ENCODE assay signal across 8 cellular contexts in the genomic region with DNA sequence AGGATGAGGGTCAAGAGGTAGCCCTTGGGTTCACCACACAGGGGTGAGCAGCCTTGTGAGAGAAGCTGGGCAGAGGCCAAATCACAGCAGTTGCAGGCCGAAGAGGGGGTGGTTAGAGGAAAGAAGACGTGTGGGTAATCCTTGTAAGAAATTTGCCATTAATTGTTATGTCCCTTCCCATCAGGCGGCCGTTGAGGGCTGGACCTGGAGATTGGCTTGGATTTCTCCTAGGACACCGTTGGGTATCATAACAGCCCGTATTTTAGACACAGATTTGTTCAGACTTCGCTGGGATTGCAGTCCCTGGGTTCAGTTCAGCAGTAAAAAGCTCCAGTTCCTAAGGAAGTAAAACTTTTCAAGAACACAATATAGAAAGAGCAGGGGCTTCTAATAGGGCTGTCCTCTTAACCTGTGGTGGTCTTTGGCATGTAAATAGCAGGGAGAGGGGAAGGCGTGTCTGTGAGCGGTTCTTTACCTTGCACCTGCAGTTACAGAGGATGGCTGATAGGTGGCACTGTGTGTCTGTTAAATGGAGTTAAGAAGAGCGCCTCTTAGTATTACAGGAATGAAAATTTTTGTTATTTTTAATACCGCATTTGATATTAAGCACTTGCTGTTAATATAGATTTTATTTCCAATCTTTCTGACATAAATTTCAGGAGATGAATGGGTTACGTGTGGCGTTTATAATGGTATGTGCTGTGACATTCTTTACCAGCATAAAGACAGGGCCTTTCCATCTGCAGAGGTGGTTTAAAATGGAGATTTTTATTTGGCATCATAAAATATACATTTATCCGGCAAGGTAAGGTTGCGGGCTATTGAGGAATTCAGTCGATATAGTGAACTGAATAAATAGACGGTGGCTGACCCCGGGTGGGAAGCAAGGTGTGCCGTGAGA.
DNase-seq lines count a peak whose midpoint lies in the region; ATAC-seq, FAIRE-seq and TF ChIP-seq lines count a peak whose summit lies in the region.
"Not testable (repeated sequence)": the region's sequence is repeated elsewhere in the genome, so short reads cannot be mapped to it uniquely, and the experiment has no call there.

No MANE protein-coding gene starts in this region.

- not testable (repeated sequence) for H4K20me1 ChIP-seq in DOHH2 (ENCODE audit: control insufficient read depth, insufficient read depth, low read depth, low read length); GM23338 (replicated peaks; ENCODE audit: insufficient read depth); Karpas-422 (ENCODE audit: insufficient read depth, low read depth, low read length); astrocyte (ENCODE audit: insufficient read depth, low read length)

- POLR2A ChIA-PET in naive thymus-derived CD4-positive, alpha-beta T cell (lab: Charles Lee): not testable (repeated sequence)

- not testable (repeated sequence) for H3K9ac ChIP-seq in Karpas-422 (ENCODE audit: low read length); astrocyte (ENCODE audit: low read length)

- not testable (repeated sequence) for H2AFZ ChIP-seq in GM23338; Karpas-422 (ENCODE audit: low read length); astrocyte (ENCODE audit: low read depth, low read length)

- DNase-seq in GM23338 (ENCODE audit: low spot score): peak; percentile 51
- DNase-seq in Karpas-422: peak; percentile 60
- DNase-seq in OCI-M1 (lab: John Stamatoyannopoulos, UW): peak; percentile 0
- not testable (repeated sequence) for DNase-seq in astrocyte (ENCODE audit: low read depth); transverse colon
- DNase-seq in naive thymus-derived CD4-positive, alpha-beta T cell: peak in 5 of 9 donors; percentile 6 to 29 (median 17)

- H3K4me1 Mint-ChIP-seq in GM23338: peaks cover 17% of the 10 kb centered on the region; the same call in 2 of the 3 replicates
- H3K4me1 Mint-ChIP-seq in astrocyte (ENCODE audit: low read depth, unreplicated experiment); naive thymus-derived CD4-positive, alpha-beta T cell: not testable (repeated sequence)

- TF ChIP-seq POLR2A in gastroesophageal sphincter (IDR thresholded peaks at IDR 0.05); transverse colon (IDR thresholded peaks at IDR 0.05): not testable (repeated sequence)

- not testable (repeated sequence) for H3K4me3 Mint-ChIP-seq in GM23338; astrocyte (ENCODE audit: unreplicated experiment); naive thymus-derived CD4-positive, alpha-beta T cell

- not testable (repeated sequence) for TF ChIP-seq EP300 in gastroesophageal sphincter (IDR thresholded peaks at IDR 0.05); transverse colon (IDR thresholded peaks at IDR 0.05; ENCODE audit: low read depth)

- not testable (repeated sequence) for H3K27ac Mint-ChIP-seq in GM23338; astrocyte (ENCODE audit: unreplicated experiment); naive thymus-derived CD4-positive, alpha-beta T cell

- intact Hi-C loops in naive thymus-derived CD4-positive, alpha-beta T cell (cut with micrococcal nuclease); transverse colon (cut with DNase I; ENCODE audit: low total_unique reads): not testable (repeated sequence)

- not testable (repeated sequence) for FAIRE-seq in astrocyte (lab: Jason Lieb, UNC)

- ATAC-seq in GM23338: peak; percentile 86
- ATAC-seq in gastroesophageal sphincter: not testable (repeated sequence)
- ATAC-seq in naive thymus-derived CD4-positive, alpha-beta T cell: peak; percentile 72

- in situ Hi-C loops in transverse colon (cut with MboI; ENCODE audit: low pct_ligation_motif_present in 1 of 4, low pct_unique_long_range_greater_than_20kb in 1 of 4, low sequenced_read_pairs in 3 of 4): not testable (repeated sequence)

- H3K36me3 Mint-ChIP-seq in GM23338 (ENCODE audit: low read depth): peaks cover 12% of the 10 kb centered on the region; the same call in 2 of the 3 replicates
- not testable (repeated sequence) for H3K36me3 Mint-ChIP-seq in astrocyte (ENCODE audit: low read depth, unreplicated experiment)
- peaks cover 0 to 16% (median 0%) of the 10 kb centered on the region in 5 donors for H3K36me3 Mint-ChIP-seq in naive thymus-derived CD4-positive, alpha-beta T cell

- H3K79me2 ChIP-seq in DOHH2 (ENCODE audit: control insufficient read depth, low read length); GM23338 (replicated peaks; ENCODE audit: insufficient read depth); Karpas-422 (ENCODE audit: low read length); astrocyte (ENCODE audit: insufficient read depth, low read length): not testable (repeated sequence)

- not testable (repeated sequence) for H3K27ac ChIP-seq in DOHH2 (ENCODE audit: low read depth, low read length); GM23338 (ENCODE audit: low read depth); Karpas-422 (ENCODE audit: low read length); astrocyte (ENCODE audit: low read depth, low read length); gastroesophageal sphincter; naive thymus-derived CD4-positive, alpha-beta T cell (ENCODE audit: low read depth, low read length); transverse colon

- H3K27me3 Mint-ChIP-seq in GM23338 (ENCODE audit: insufficient read depth, low read depth, poor library complexity); astrocyte (ENCODE audit: low read depth, unreplicated experiment); naive thymus-derived CD4-positive, alpha-beta T cell: not testable (repeated sequence)

- not testable (repeated sequence) for H3F3A ChIP-seq in DOHH2 (ENCODE audit: control insufficient read depth, insufficient read depth); GM23338 (replicated peaks; ENCODE audit: low read depth)

- TF ChIP-seq CTCF in DOHH2 (IDR thresholded peaks at IDR 0.05; ENCODE audit: low read depth, low read length, poor library complexity, severe bottlenecking) (peak; percentile 57), GM23338 (conservative IDR thresholded peaks at IDR 0.05; ENCODE audit: low read depth in 2 of 2) (peak; percentile 61 to 72), astrocyte (IDR thresholded peaks at IDR 0.05; ENCODE audit: insufficient read depth, low read depth, low read length) (peak; percentile 39), gastroesophageal sphincter (IDR thresholded peaks at IDR 0.05) (peak; percentile 48 to 67 (median 56)), transverse colon (IDR thresholded peaks at IDR 0.05) (peak; percentile 38 to 64 (median 56))

- not testable (repeated sequence) for H3K4me1 ChIP-seq in DOHH2 (ENCODE audit: control insufficient read depth, low read length); GM23338 (ENCODE audit: insufficient read depth); Karpas-422 (ENCODE audit: low read length); astrocyte (ENCODE audit: insufficient read depth, low read length); gastroesophageal sphincter; naive thymus-derived CD4-positive, alpha-beta T cell (ENCODE audit: control insufficient read depth in 2 of 2, insufficient read depth in 2 of 2, low read length in 2 of 2); transverse colon

- H3K9me2 ChIP-seq in DOHH2 (replicated peaks; ENCODE audit: control insufficient read depth, low read length); GM23338 (ENCODE audit: insufficient read depth); Karpas-422 (replicated peaks; ENCODE audit: insufficient read depth, low read length): not testable (repeated sequence)

- not testable (repeated sequence) for H3K27me3 ChIP-seq in DOHH2 (ENCODE audit: control insufficient read depth, low read length); GM23338 (ENCODE audit: insufficient read depth); Karpas-422 (ENCODE audit: low read length); astrocyte (ENCODE audit: insufficient read depth, low read length); gastroesophageal sphincter; naive thymus-derived CD4-positive, alpha-beta T cell (ENCODE audit: control insufficient read depth in 2 of 2, insufficient read depth in 2 of 2, low read length in 2 of 2); transverse colon

- CTCF ChIA-PET in naive thymus-derived CD4-positive, alpha-beta T cell (lab: Charles Lee): not testable (repeated sequence)

- H3K9me3 ChIP-seq in DOHH2 (ENCODE audit: control insufficient read depth, insufficient read depth, low read length); Karpas-422 (ENCODE audit: low read length); astrocyte (ENCODE audit: insufficient read depth, low read depth, low read length); gastroesophageal sphincter; naive thymus-derived CD4-positive, alpha-beta T cell (ENCODE audit: control insufficient read depth in 2 of 3, low read length in 3 of 3); transverse colon: not testable (repeated sequence)

- not testable (repeated sequence) for H3K4me3 ChIP-seq in DOHH2 (ENCODE audit: low read length); GM23338; Karpas-422 (ENCODE audit: low read length); astrocyte (ENCODE audit: insufficient read depth, low read depth, low read length); gastroesophageal sphincter; naive thymus-derived CD4-positive, alpha-beta T cell (ENCODE audit: low read length); transverse colon

- H3K4me2 ChIP-seq in DOHH2 (ENCODE audit: low read length); GM23338; Karpas-422 (ENCODE audit: low read depth, low read length, poor library complexity, severe bottlenecking); astrocyte (ENCODE audit: low read length): not testable (repeated sequence)

- not testable (repeated sequence) for H3K9me3 Mint-ChIP-seq in GM23338; astrocyte (ENCODE audit: unreplicated experiment); naive thymus-derived CD4-positive, alpha-beta T cell

- H3K36me3 ChIP-seq in DOHH2 (ENCODE audit: control insufficient read depth, low read length); GM23338 (ENCODE audit: insufficient read depth); Karpas-422 (ENCODE audit: insufficient read depth, low read length); astrocyte (ENCODE audit: insufficient read depth, low read length); gastroesophageal sphincter; naive thymus-derived CD4-positive, alpha-beta T cell (ENCODE audit: control insufficient read depth in 2 of 3, insufficient read depth in 3 of 3, low read length in 3 of 3); transverse colon: not testable (repeated sequence)

- 54 to 64% methylated on average over 14 to 15 of the region's 19 CpGs for WGBS in gastroesophageal sphincter (ENCODE audit: low coverage in 1 of 2), 2 donors
- WGBS in transverse colon (ENCODE audit: low coverage in 1 of 2), 2 donors: 75 to 78% methylated on average over 11 to 19 of the region's 19 CpGs
